1 cellular context compared by ENCODE assay signal in the genomic region with DNA sequence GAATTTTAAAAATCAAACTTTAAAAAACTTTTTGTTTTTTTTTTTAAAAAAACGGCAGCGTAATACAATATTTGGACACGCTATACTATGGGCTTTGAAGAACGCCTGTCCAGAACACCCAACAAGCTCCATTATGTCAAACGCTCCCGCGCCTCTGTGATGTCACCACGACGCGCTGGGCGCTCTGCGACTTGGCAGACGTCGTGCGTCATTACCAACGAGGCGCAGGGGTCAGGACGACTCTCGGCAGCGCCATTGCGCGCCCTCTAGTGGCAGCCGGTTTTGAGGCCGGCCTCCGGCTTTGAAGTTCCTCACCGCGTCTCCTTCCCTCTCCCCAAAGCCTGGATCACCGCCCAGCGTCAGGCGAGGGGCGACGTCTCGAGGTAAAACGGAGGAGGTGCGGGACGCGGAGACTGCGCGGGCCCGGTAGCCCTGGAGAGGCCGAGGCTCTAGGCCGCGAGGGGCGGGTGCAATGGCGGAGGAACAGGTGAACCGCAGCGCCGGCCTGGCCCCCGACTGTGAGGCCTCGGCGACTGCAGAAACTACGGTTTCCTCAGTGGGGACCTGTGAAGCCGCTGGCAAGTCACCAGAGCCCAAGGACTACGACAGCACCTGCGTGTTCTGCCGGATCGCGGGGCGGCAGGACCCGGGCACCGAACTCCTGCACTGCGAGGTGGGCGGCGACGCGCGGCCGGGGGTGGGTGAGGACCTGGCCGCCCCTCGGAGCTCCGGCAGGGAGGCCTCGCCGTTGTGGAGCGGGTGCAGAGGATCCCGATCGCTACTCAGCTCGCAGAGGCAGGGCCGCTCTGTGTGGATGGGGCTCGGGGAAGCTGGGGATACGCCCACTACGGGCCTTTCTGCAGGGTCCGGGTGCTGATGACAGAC.
TF ChIP-seq lines count a peak whose summit lies in the region.

A gene (plus strand): TSS at position 265 of the 885 bp plus-strand sequence. CDS start 208 bp downstream, at position 473.

TF ChIP-seq in H1, 55 proteins besides CTCF, POLR2A, EP300 and RAD21 (continued from another document):
- TF ChIP-seq, protein P1, sequence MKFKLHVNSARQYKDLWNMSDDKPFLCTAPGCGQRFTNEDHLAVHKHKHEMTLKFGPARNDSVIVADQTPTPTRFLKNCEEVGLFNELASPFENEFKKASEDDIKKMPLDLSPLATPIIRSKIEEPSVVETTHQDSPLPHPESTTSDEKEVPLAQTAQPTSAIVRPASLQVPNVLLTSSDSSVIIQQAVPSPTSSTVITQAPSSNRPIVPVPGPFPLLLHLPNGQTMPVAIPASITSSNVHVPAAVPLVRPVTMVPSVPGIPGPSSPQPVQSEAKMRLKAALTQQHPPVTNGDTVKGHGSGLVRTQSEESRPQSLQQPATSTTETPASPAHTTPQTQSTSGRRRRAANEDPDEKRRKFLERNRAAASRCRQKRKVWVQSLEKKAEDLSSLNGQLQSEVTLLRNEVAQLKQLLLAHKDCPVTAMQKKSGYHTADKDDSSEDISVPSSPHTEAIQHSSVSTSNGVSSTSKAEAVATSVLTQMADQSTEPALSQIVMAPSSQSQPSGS (IDR thresholded peaks at IDR 0.05; ENCODE audit: low read length): peak; percentile 94
- TF ChIP-seq RNF2 (IDR thresholded peaks at IDR 0.05; ENCODE audit: borderline replicate concordance, low read depth, low read length, missing control alignments, poor library complexity, severe bottlenecking) (no peak), POU5F1 (IDR thresholded peaks at IDR 0.05; ENCODE audit: low read depth, low read length) (no peak), SP4 (IDR thresholded peaks at IDR 0.05; ENCODE audit: low read length) (no peak), ZNF274 (IDR thresholded peaks at IDR 0.05; ENCODE audit: borderline replicate concordance, extremely low read depth, low read length) (no peak), SP1 (IDR thresholded peaks at IDR 0.05; ENCODE audit: low read depth, low read length) (no peak), RXRA (IDR thresholded peaks at IDR 0.05; ENCODE audit: insufficient read depth, low read depth, low read length) (no peak), HDAC2 (IDR thresholded peaks at IDR 0.05; ENCODE audit: borderline replicate concordance in 1 of 2, low read depth in 2 of 2, low read length in 2 of 2) (peak in 1 of 2 experiments; percentile 73; a peak in 1 of 4 replicates), TAF1 (IDR thresholded peaks at IDR 0.05; ENCODE audit: low read depth, low read length) (peak; percentile 82), CBX5 (IDR thresholded peaks at IDR 0.05; ENCODE audit: low read depth, low read length) (no peak), NANOG (IDR thresholded peaks at IDR 0.05; ENCODE audit: insufficient read depth, low read depth, low read length, poor library complexity, severe bottlenecking) (no peak), CBX8 (IDR thresholded peaks at IDR 0.05; ENCODE audit: borderline replicate concordance, low read depth, low read length) (no peak), KDM4A (IDR thresholded peaks at IDR 0.05; ENCODE audit: low read depth, low read length, severe bottlenecking) (peak; percentile 99), CEBPB (IDR thresholded peaks at IDR 0.05; ENCODE audit: low read depth, low read length) (no peak), SIN3A (conservative IDR thresholded peaks at IDR 0.05 in 1 of 2, IDR thresholded peaks at IDR 0.05 in 1 of 2; ENCODE audit: low read depth in 1 of 2, low read length in 2 of 2) (peak; percentile 81 to 91; a peak in 3 of 4 replicates), CHD2 (IDR thresholded peaks at IDR 0.05; ENCODE audit: low read length) (0 out of 2 replicates have a peak, but pooled peaks have one; percentile 54), POLR2AphosphoS5 (IDR thresholded peaks at IDR 0.05; ENCODE audit: low read depth, low read length) (peak; percentile 83), BACH1 (IDR thresholded peaks at IDR 0.05; ENCODE audit: low read length) (no peak), TEAD4 (IDR thresholded peaks at IDR 0.05; ENCODE audit: low read depth, low read length) (peak; percentile 48; the same call in 1 of the 2 replicates), SRF (IDR thresholded peaks at IDR 0.05; ENCODE audit: low read depth, low read length) (peak; percentile 86), NRF1 (IDR thresholded peaks at IDR 0.05; ENCODE audit: low read depth, low read length) (no peak), FOSL1 (IDR thresholded peaks at IDR 0.05; ENCODE audit: insufficient read depth, low read depth, low read length) (no peak), BCL11A (IDR thresholded peaks at IDR 0.05; ENCODE audit: low read depth in 2 of 2, low read length in 2 of 2) (no peak), TCF12 (IDR thresholded peaks at IDR 0.05; ENCODE audit: low read depth, low read length) (no peak), ASH2L (IDR thresholded peaks at IDR 0.05; ENCODE audit: low read length) (peak; percentile 99), JUND (IDR thresholded peaks at IDR 0.05; ENCODE audit: low read length) (peak; percentile 70), SP2 (IDR thresholded peaks at IDR 0.05; ENCODE audit: low read length) (peak; percentile 40; the same call in 1 of the 2 replicates), RBBP5 (IDR thresholded peaks at IDR 0.05; ENCODE audit: borderline replicate concordance, low read depth, low read length) (peak; percentile 100), CHD1 (IDR thresholded peaks at IDR 0.05; ENCODE audit: low read depth, low read length) (no peak), SIRT6 (IDR thresholded peaks at IDR 0.05; ENCODE audit: low read length) (no peak), HDAC6 (IDR thresholded peaks at IDR 0.05; ENCODE audit: low read depth, low read length) (no peak), BRCA1 (IDR thresholded peaks at IDR 0.05; ENCODE audit: low read depth, low read length) (no peak; the same call in 1 of the 2 replicates), CTBP2 (IDR thresholded peaks at IDR 0.05; ENCODE audit: borderline replicate concordance, insufficient read depth, insufficient read length, low read length) (peak; percentile 94), YY1 (IDR thresholded peaks at IDR 0.05; ENCODE audit: low read depth, low read length) (peak; percentile 83), PHF8 (conservative IDR thresholded peaks at IDR 0.05; ENCODE audit: low read depth, low read length) (peak; percentile 60), SIX5 (IDR thresholded peaks at IDR 0.05; ENCODE audit: low read depth, low read length) (no peak), SAP30 (IDR thresholded peaks at IDR 0.05; ENCODE audit: insufficient read depth, insufficient replicate concordance, low read length) (no peak), KDM1A (IDR thresholded peaks at IDR 0.05; ENCODE audit: borderline replicate concordance, low read length) (0 out of 2 replicates have a peak, but pooled peaks have one; percentile 11), GTF2F1 (IDR thresholded peaks at IDR 0.05; ENCODE audit: borderline replicate concordance, low read depth, low read length) (no peak), GABPA (IDR thresholded peaks at IDR 0.05; ENCODE audit: borderline replicate concordance, insufficient read depth, low read length) (no peak), TBP (IDR thresholded peaks at IDR 0.05; ENCODE audit: low read depth, low read length) (peak; percentile 66; the same call in 1 of the 2 replicates), EZH2 (IDR thresholded peaks at IDR 0.05; ENCODE audit: low read depth, low read length, severe bottlenecking) (no peak), MAFK (IDR thresholded peaks at IDR 0.05; ENCODE audit: low read depth, low read length) (no peak), RFX5 (IDR thresholded peaks at IDR 0.05; ENCODE audit: borderline replicate concordance, low read depth, low read length) (no peak)
- TF ChIP-seq, protein P2, sequence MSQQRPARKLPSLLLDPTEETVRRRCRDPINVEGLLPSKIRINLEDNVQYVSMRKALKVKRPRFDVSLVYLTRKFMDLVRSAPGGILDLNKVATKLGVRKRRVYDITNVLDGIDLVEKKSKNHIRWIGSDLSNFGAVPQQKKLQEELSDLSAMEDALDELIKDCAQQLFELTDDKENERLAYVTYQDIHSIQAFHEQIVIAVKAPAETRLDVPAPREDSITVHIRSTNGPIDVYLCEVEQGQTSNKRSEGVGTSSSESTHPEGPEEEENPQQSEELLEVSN (IDR thresholded peaks at IDR 0.05): peak; percentile 38; the same call in 1 of the 2 replicates
- TF ChIP-seq, protein P3, sequence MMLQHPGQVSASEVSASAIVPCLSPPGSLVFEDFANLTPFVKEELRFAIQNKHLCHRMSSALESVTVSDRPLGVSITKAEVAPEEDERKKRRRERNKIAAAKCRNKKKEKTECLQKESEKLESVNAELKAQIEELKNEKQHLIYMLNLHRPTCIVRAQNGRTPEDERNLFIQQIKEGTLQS (IDR thresholded peaks at IDR 0.05; ENCODE audit: insufficient read depth, low read depth, low read length): peak; percentile 96
- TF ChIP-seq, protein P4, sequence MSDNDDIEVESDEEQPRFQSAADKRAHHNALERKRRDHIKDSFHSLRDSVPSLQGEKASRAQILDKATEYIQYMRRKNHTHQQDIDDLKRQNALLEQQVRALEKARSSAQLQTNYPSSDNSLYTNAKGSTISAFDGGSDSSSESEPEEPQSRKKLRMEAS (IDR thresholded peaks at IDR 0.05): peak; percentile 67
- TF ChIP-seq, protein P5, sequence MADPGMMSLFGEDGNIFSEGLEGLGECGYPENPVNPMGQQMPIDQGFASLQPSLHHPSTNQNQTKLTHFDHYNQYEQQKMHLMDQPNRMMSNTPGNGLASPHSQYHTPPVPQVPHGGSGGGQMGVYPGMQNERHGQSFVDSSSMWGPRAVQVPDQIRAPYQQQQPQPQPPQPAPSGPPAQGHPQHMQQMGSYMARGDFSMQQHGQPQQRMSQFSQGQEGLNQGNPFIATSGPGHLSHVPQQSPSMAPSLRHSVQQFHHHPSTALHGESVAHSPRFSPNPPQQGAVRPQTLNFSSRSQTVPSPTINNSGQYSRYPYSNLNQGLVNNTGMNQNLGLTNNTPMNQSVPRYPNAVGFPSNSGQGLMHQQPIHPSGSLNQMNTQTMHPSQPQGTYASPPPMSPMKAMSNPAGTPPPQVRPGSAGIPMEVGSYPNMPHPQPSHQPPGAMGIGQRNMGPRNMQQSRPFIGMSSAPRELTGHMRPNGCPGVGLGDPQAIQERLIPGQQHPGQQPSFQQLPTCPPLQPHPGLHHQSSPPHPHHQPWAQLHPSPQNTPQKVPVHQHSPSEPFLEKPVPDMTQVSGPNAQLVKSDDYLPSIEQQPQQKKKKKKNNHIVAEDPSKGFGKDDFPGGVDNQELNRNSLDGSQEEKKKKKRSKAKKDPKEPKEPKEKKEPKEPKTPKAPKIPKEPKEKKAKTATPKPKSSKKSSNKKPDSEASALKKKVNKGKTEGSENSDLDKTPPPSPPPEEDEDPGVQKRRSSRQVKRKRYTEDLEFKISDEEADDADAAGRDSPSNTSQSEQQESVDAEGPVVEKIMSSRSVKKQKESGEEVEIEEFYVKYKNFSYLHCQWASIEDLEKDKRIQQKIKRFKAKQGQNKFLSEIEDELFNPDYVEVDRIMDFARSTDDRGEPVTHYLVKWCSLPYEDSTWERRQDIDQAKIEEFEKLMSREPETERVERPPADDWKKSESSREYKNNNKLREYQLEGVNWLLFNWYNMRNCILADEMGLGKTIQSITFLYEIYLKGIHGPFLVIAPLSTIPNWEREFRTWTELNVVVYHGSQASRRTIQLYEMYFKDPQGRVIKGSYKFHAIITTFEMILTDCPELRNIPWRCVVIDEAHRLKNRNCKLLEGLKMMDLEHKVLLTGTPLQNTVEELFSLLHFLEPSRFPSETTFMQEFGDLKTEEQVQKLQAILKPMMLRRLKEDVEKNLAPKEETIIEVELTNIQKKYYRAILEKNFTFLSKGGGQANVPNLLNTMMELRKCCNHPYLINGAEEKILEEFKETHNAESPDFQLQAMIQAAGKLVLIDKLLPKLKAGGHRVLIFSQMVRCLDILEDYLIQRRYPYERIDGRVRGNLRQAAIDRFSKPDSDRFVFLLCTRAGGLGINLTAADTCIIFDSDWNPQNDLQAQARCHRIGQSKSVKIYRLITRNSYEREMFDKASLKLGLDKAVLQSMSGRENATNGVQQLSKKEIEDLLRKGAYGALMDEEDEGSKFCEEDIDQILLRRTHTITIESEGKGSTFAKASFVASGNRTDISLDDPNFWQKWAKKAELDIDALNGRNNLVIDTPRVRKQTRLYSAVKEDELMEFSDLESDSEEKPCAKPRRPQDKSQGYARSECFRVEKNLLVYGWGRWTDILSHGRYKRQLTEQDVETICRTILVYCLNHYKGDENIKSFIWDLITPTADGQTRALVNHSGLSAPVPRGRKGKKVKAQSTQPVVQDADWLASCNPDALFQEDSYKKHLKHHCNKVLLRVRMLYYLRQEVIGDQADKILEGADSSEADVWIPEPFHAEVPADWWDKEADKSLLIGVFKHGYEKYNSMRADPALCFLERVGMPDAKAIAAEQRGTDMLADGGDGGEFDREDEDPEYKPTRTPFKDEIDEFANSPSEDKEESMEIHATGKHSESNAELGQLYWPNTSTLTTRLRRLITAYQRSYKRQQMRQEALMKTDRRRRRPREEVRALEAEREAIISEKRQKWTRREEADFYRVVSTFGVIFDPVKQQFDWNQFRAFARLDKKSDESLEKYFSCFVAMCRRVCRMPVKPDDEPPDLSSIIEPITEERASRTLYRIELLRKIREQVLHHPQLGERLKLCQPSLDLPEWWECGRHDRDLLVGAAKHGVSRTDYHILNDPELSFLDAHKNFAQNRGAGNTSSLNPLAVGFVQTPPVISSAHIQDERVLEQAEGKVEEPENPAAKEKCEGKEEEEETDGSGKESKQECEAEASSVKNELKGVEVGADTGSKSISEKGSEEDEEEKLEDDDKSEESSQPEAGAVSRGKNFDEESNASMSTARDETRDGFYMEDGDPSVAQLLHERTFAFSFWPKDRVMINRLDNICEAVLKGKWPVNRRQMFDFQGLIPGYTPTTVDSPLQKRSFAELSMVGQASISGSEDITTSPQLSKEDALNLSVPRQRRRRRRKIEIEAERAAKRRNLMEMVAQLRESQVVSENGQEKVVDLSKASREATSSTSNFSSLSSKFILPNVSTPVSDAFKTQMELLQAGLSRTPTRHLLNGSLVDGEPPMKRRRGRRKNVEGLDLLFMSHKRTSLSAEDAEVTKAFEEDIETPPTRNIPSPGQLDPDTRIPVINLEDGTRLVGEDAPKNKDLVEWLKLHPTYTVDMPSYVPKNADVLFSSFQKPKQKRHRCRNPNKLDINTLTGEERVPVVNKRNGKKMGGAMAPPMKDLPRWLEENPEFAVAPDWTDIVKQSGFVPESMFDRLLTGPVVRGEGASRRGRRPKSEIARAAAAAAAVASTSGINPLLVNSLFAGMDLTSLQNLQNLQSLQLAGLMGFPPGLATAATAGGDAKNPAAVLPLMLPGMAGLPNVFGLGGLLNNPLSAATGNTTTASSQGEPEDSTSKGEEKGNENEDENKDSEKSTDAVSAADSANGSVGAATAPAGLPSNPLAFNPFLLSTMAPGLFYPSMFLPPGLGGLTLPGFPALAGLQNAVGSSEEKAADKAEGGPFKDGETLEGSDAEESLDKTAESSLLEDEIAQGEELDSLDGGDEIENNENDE (IDR thresholded peaks at IDR 0.05; ENCODE audit: insufficient replicate concordance, low read length): no peak
TF ChIP-seq in H1: peak in this region for 24.
